ENCODE assay signal across 31 cellular contexts in the genomic region with DNA sequence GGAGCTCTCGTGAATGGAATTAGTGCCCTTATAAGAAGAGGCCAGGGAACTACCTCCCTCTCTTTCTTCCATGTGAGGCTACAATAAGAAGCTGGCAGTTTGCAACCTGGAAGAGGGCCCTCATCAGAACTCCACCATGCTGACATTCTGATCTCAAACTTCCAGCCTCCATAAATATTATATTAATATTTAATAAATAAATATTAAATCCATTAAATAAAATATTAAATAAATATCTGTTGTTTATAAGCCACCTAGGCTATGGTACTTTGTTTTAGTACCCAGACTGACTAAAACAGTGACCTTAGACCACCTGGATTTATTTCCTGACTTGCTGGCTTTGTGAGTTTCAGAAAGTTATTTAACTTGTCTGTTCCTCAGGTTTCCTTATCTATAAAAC. TPM values are rescaled to one million over a fixed set of nuclear protein-coding genes. Genes with fewer than 3 reads are reported as not detected.
DNase-seq lines count a peak whose midpoint lies in the region; ATAC-seq and TF ChIP-seq lines count a peak whose summit lies in the region.
"Had no signal": no experiment of that assay in that cellular context is flagged by ENCODE, and none has a peak within 500 bp of the region (broad histone marks: within the 10 kb centered on the region; RNA-seq: fewer than 3 reads in every experiment).

No MANE protein-coding gene starts in this region.

- H3K4me1 Mint-ChIP-seq in activated CD4-positive, alpha-beta T cell treated with anti-CD3 and anti-CD28 coated beads, Interleukin-2, amount 10 ng/mL, durations not matched to agents 24 days and 14 days: peaks cover 12% of the 10 kb centered on the region
- H3K4me1 Mint-ChIP-seq in WTC11: peaks cover 2% of the 10 kb centered on the region

- ATAC-seq in WTC11 (no peak), upper lobe of left lung (ENCODE audit: low FRiP score in 2 of 2) (no peak)
- ATAC-seq: A549; CD8-positive, alpha-beta T cell had no signal

- H3K36me3 ChIP-seq in upper lobe of left lung: no peaks in the 10 kb centered on the region
- H3K36me3 ChIP-seq: BE2C; BLaER1; BLaER1 treated with 17β-estradiol and CSF1 and Interleukin-3, amounts not matched to agents 10 nM and 100 nM had no signal

- TF ChIP-seq POLR2A in upper lobe of left lung (IDR thresholded peaks at IDR 0.05): no peak

- no peak overlapping the region for H3K4me3 ChIP-seq in upper lobe of left lung
- H3K4me3 ChIP-seq: A549; BLaER1; BLaER1 treated with 17β-estradiol and CSF1 and Interleukin-3, amounts not matched to agents 10 nM and 100 nM had no signal

- peak; percentile 21 for DNase-seq in activated CD4-positive, alpha-beta T cell treated with anti-CD3 and anti-CD28 coated beads, Interleukin-2, amount 10 ng/mL, durations not matched to agents 24 days and 14 days
- DNase-seq in activated CD4-positive, alpha-beta T cell treated with anti-CD3 and anti-CD28 coated beads for 1 hour: no peak
- DNase-seq in WTC11 (ENCODE audit: low spot score) (no peak), upper lobe of left lung (no peak)
- DNase-seq: 8988T; ACHN; AML-193; BE2C; C1 segment of cervical spinal cord; Caco-2; Calu3; CD4-positive, alpha-beta memory T cell; CD4-positive, alpha-beta T cell; CD4-positive, CD25-positive, alpha-beta regulatory T cell; CD8-positive, alpha-beta memory T cell; CD8-positive, alpha-beta T cell; COR-L47; DMS 273 treated with DMSO at 0.1 percent for 48 hours; DMS153; DMS53; DMS79; DMS79 treated with DMSO at 0.1 percent for 48 hours; DND-41; EL had no signal

- H3K9me3 ChIP-seq in upper lobe of left lung: no peaks in the 10 kb centered on the region
- H3K9me3 ChIP-seq: A549; BE2C; BLaER1; BLaER1 treated with 17β-estradiol and CSF1 and Interleukin-3, amounts not matched to agents 10 nM and 100 nM; Caco-2 had no signal

- intact Hi-C loops in activated CD4-positive, alpha-beta T cell treated with anti-CD3 and anti-CD28 coated beads, Interleukin-2, amount 10 ng/mL, durations not matched to agents 24 days and 14 days (cut with micrococcal nuclease): no loop called here

- no peak overlapping the region for H3K27ac ChIP-seq in upper lobe of left lung
- H3K27ac ChIP-seq: 22Rv1; A549; BLaER1; BLaER1 treated with 17β-estradiol and CSF1 and Interleukin-3, amounts not matched to agents 10 nM and 100 nM; C4-2B had no signal

- H3K36me3 Mint-ChIP-seq in activated CD4-positive, alpha-beta T cell treated with anti-CD3 and anti-CD28 coated beads, Interleukin-2, amount 10 ng/mL, durations not matched to agents 24 days and 14 days (ENCODE audit: low read depth): no peaks in the 10 kb centered on the region
- H3K36me3 Mint-ChIP-seq in WTC11: no peaks in the 10 kb centered on the region
- H3K36me3 Mint-ChIP-seq: CD14-positive monocyte; CD4-positive, alpha-beta memory T cell; CD4-positive, CD25-positive, alpha-beta regulatory T cell; CD8-positive, alpha-beta memory T cell; CD8-positive, alpha-beta T cell had no signal

- no peak overlapping the region for H3K27ac Mint-ChIP-seq in activated CD4-positive, alpha-beta T cell treated with anti-CD3 and anti-CD28 coated beads, Interleukin-2, amount 10 ng/mL, durations not matched to agents 24 days and 14 days
- H3K27ac Mint-ChIP-seq in WTC11: no peak overlapping the region
- H3K27ac Mint-ChIP-seq: B cell; CD14-positive monocyte; CD4-positive, alpha-beta memory T cell; CD4-positive, alpha-beta T cell; CD4-positive, CD25-positive, alpha-beta regulatory T cell; CD8-positive, alpha-beta memory T cell; CD8-positive, alpha-beta T cell had no signal

- POLR2A ChIA-PET in WTC11 (lab: Charles Lee): no interaction called here

- H3K9me3 Mint-ChIP-seq in activated CD4-positive, alpha-beta T cell treated with anti-CD3 and anti-CD28 coated beads, Interleukin-2, amount 10 ng/mL, durations not matched to agents 24 days and 14 days: no peaks in the 10 kb centered on the region
- H3K9me3 Mint-ChIP-seq in WTC11: no peaks in the 10 kb centered on the region
- H3K9me3 Mint-ChIP-seq: CD14-positive monocyte; CD4-positive, alpha-beta memory T cell; CD4-positive, alpha-beta T cell; CD8-positive, alpha-beta memory T cell; CD8-positive, alpha-beta T cell had no signal

- no peak overlapping the region for H3K4me3 Mint-ChIP-seq in activated CD4-positive, alpha-beta T cell treated with anti-CD3 and anti-CD28 coated beads, Interleukin-2, amount 10 ng/mL, durations not matched to agents 24 days and 14 days
- H3K4me3 Mint-ChIP-seq in WTC11: no peak overlapping the region
- H3K4me3 Mint-ChIP-seq: B cell; CD14-positive monocyte; CD4-positive, alpha-beta memory T cell; CD4-positive, alpha-beta T cell; CD4-positive, CD25-positive, alpha-beta regulatory T cell; CD8-positive, alpha-beta memory T cell; CD8-positive, alpha-beta T cell had no signal

- H3K27me3 Mint-ChIP-seq in activated CD4-positive, alpha-beta T cell treated with anti-CD3 and anti-CD28 coated beads, Interleukin-2, amount 10 ng/mL, durations not matched to agents 24 days and 14 days: peaks cover 14% of the 10 kb centered on the region
- H3K27me3 Mint-ChIP-seq in WTC11 (ENCODE audit: low read depth): peaks cover 26% of the 10 kb centered on the region

- 81 to 95% methylated on average over 1 of the region's 1 CpG for WGBS in upper lobe of left lung, 2 donors

- CTCF ChIA-PET in WTC11 (lab: Charles Lee): no interaction called here

- no peak for TF ChIP-seq EP300 in upper lobe of left lung (IDR thresholded peaks at IDR 0.05)

- H3K4me1 ChIP-seq in upper lobe of left lung: peaks cover 0 to 16% (median 11%) of the 10 kb centered on the region in 4 donors
- H3K4me1 ChIP-seq: A549, BE2C, BLaER1, Caco-2 had no signal

- H3K27me3 ChIP-seq in upper lobe of left lung: no peaks in the 10 kb centered on the region
- H3K27me3 ChIP-seq: BLaER1; BLaER1 treated with 17β-estradiol and CSF1 and Interleukin-3, amounts not matched to agents 10 nM and 100 nM had no signal

- TF ChIP-seq CTCF in WTC11 (IDR thresholded peaks at IDR 0.05) (no peak), upper lobe of left lung (IDR thresholded peaks at IDR 0.05) (no peak)

TF ChIP-seq in WTC11, 78 proteins besides CTCF, POLR2A, EP300 and RAD21:
- TF ChIP-seq HMGA2 (CRISPR knock-in tag; IDR thresholded peaks at IDR 0.05): peak; percentile 95
- TF ChIP-seq, protein P1, sequence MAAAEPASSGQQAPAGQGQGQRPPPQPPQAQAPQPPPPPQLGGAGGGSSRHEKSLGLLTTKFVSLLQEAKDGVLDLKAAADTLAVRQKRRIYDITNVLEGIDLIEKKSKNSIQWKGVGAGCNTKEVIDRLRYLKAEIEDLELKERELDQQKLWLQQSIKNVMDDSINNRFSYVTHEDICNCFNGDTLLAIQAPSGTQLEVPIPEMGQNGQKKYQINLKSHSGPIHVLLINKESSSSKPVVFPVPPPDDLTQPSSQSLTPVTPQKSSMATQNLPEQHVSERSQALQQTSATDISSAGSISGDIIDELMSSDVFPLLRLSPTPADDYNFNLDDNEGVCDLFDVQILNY (CRISPR knock-in tag; IDR thresholded peaks at IDR 0.05): no peak
TF ChIP-seq in WTC11: peak in this region for 1.

RNA-seq across cellular contexts. Expression of a gene that starts 49.9 kb away (rescaled TPM):
- 6.7 and 7.6 TPM in 2 replicates for total RNA-seq in activated CD4-positive, alpha-beta T cell treated with anti-CD3 and anti-CD28 coated beads, Interleukin-2, amount 10 ng/mL, durations not matched to agents 24 days and 14 days
- 6.9 to 8.3 TPM (median 7.8 TPM) in 3 replicates for total RNA-seq in WTC11 (2021)
- 10 to 100 TPM; 16.8 to 60.8 (median 24.6) TPM for total RNA-seq in upper lobe of left lung
